Comparison of ENCODE assay signal across 8 cellular contexts in the genomic region with DNA sequence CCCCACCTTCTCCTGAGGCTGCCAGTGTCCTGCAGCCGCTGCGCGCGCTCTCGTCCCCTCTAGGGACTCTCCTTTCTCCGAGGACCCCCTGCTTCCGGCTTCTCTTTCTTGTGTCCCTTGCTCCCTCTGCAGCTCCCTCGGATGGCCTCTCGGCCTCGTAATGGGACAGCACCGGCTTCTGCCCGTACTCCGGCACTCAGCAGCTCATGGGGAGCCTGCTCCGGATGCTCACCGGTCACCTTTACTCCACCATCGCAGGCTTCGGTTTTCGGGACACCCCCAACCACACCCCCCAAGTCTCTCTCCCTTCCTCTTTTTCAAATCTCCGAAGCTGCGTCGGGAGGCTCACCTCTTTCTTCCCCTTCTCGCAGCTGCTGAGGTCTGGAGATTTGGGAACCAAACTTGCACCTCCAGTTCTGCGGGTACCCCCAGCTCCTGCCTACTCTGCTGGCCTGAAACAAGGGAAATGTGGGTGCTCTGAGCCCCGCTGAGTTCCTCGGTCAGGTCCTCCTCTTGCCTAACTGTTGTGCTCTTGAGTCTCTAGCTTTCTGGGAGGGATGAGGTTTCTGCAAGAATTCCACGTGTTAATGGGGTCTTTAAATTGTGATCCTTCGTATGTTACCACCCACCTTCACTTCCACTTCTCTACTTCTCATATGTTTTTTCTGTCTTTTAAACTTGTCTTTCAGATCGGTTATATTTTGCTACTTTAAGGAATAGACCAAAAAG. TPM values are rescaled to one million over a fixed set of nuclear protein-coding genes. Genes with fewer than 3 reads are reported as not detected.
A peak's percentile ranks its signal among the peaks of the same experiment; 100 is the strongest.
DNase-seq lines count a peak whose midpoint lies in the region; ATAC-seq and TF ChIP-seq lines count a peak whose summit lies in the region.

No MANE protein-coding gene starts in this region.

- peak overlapping the region; percentile 99 for H3K4me2 ChIP-seq in mesenchymal stem cell (ENCODE audit: low read length, poor library complexity, severe bottlenecking)

- peak overlapping the region; percentile 99 for H3K4me3 Mint-ChIP-seq in activated B cell treated with CpG ODN at 0.5 μM for 24 hours

- no peak for TF ChIP-seq POLR2A in stomach (IDR thresholded peaks at IDR 0.05)

- POLR2A ChIA-PET in activated B cell treated with CpG ODN at 0.5 μM for 24 hours (lab: Charles Lee) = interaction anchor here (0.5 to 4.8 kb wide), 21 partner anchors 11 to 915 kb away, joined by 3 to 34 read pairs (median 4); a partner anchor contains a TSS

- H4K91ac ChIP-seq in mesenchymal stem cell (ENCODE audit: low read length) = no peak overlapping the region

- H3K27me3 Mint-ChIP-seq in activated B cell treated with CpG ODN at 0.5 μM for 24 hours = no peaks in the 10 kb centered on the region

- H3K14ac ChIP-seq in mesenchymal stem cell (ENCODE audit: low read length in 2 of 2) = peak overlapping the region in 1 of 2 experiments; percentile 91

- peaks cover 17% of the 10 kb centered on the region for H3K79me1 ChIP-seq in mesenchymal stem cell (replicated peaks; ENCODE audit: low read length, poor library complexity, severe bottlenecking)

- peak overlapping the region in 1 of 2 experiments; percentile 92 for H3K23ac ChIP-seq in mesenchymal stem cell (ENCODE audit: low read length in 2 of 2)

- peak overlapping the region; percentile 80 for H2BK5ac ChIP-seq in mesenchymal stem cell (ENCODE audit: low read depth, low read length, poor library complexity, severe bottlenecking)

- no peaks in the 10 kb centered on the region for H3K9me3 Mint-ChIP-seq in activated B cell treated with CpG ODN at 0.5 μM for 24 hours

- H2BK12ac ChIP-seq in mesenchymal stem cell (ENCODE audit: low read length in 2 of 2) = peak overlapping the region in 1 of 2 experiments; percentile 54

- H2BK120ac ChIP-seq in mesenchymal stem cell (ENCODE audit: low read depth, low read length) = peak overlapping the region; percentile 82

- peak overlapping the region; percentile 65 for H2AK5ac ChIP-seq in mesenchymal stem cell (ENCODE audit: low read length, severe bottlenecking)

- H3K27ac Mint-ChIP-seq in activated B cell treated with CpG ODN at 0.5 μM for 24 hours = peak overlapping the region; percentile 94

- H3K36me3 Mint-ChIP-seq in activated B cell treated with CpG ODN at 0.5 μM for 24 hours (ENCODE audit: low read depth) = peaks cover 36% of the 10 kb centered on the region

- peak overlapping the region; percentile 89 to 93 for H3K4me3 ChIP-seq in mesenchymal stem cell (ENCODE audit: insufficient read depth in 1 of 2, low read depth in 1 of 2, low read length in 2 of 2)
- H3K4me3 ChIP-seq in stomach = peak overlapping the region; percentile 80 to 92 (median 88)

- H3K36me3 ChIP-seq in mesenchymal stem cell (ENCODE audit: control insufficient read depth in 1 of 2, insufficient read depth in 2 of 2, low read depth in 1 of 2, low read length in 2 of 2) = no peaks in the 10 kb centered on the region
- no peaks in the 10 kb centered on the region for H3K36me3 ChIP-seq in stomach

- peaks cover 48% of the 10 kb centered on the region for H3K4me1 Mint-ChIP-seq in activated B cell treated with CpG ODN at 0.5 μM for 24 hours

- no peaks in the 10 kb centered on the region for H3K9me3 ChIP-seq in mesenchymal stem cell (ENCODE audit: control insufficient read depth, low read length)
- H3K9me3 ChIP-seq in stomach = no peaks in the 10 kb centered on the region

- peak overlapping the region; percentile 24 for H3K27ac ChIP-seq in mesenchymal stem cell (ENCODE audit: low read length, poor library complexity, severe bottlenecking)
- peak overlapping the region; percentile 88 to 98 (median 92) for H3K27ac ChIP-seq in stomach

- H2AFZ ChIP-seq in mesenchymal stem cell (ENCODE audit: low read depth, low read length) = peak overlapping the region; percentile 93

- H3K9ac ChIP-seq in mesenchymal stem cell (ENCODE audit: low read length) = peak overlapping the region; percentile 86

- peak; percentile 83 for DNase-seq in DMS53 (lab: John Stamatoyannopoulos, UW)
- peak; percentile 23 for DNase-seq in LHCN-M2 (ENCODE audit: low read depth)
- peak; percentile 54 for DNase-seq in activated B cell treated with CpG ODN at 0.5 μM for 24 hours
- peak; percentile 77 for DNase-seq in ecto neural progenitor cell (ENCODE audit: low spot score)
- peak; percentile 48 for DNase-seq in mesenchymal stem cell
- DNase-seq in stomach = peak; percentile 35
- no peak for DNase-seq in inferior parietal cortex (ENCODE audit: extremely low spot score)

- CTCF ChIA-PET in activated B cell treated with CpG ODN at 0.5 μM for 24 hours (lab: Charles Lee) = interaction anchor here (0.7 to 2.0 kb wide), 5 partner anchors 71 to 106 kb away, joined by 3 to 6 read pairs (median 4); no protein-coding TSS in a partner anchor

- peak overlapping the region; percentile 23 for H4K8ac ChIP-seq in mesenchymal stem cell (ENCODE audit: low read length)

- no peaks in the 10 kb centered on the region for H3K27me3 ChIP-seq in mesenchymal stem cell (ENCODE audit: control insufficient read depth in 1 of 2, insufficient read depth in 1 of 2, low read length in 2 of 2)
- no peaks in the 10 kb centered on the region for H3K27me3 ChIP-seq in stomach

- under 1% methylated on average over 23 of the region's 28 CpGs for WGBS in mesenchymal stem cell
- WGBS in stomach, 5 donors = 0 to 1% (median 0%) methylated on average over 28 of the region's 28 CpGs

- intact Hi-C loops in activated B cell treated with CpG ODN at 0.5 μM for 24 hours (cut with micrococcal nuclease) (loop anchor here (1.0 to 5.0 kb wide), 6 partner anchors 8 to 1054 kb away; a partner anchor contains a TSS), stomach (cut with DNase I; ENCODE audit: low total_unique reads) (no loop called here)

- peak overlapping the region; percentile 30 to 91 for H3K18ac ChIP-seq in mesenchymal stem cell (ENCODE audit: low read depth in 1 of 2, low read length in 2 of 2)

- H3K4ac ChIP-seq in mesenchymal stem cell (ENCODE audit: low read depth in 1 of 2, low read length in 2 of 2) = peak overlapping the region in 1 of 2 experiments; percentile 79

- no peak for TF ChIP-seq EP300 in stomach (IDR thresholded peaks at IDR 0.05)

- ATAC-seq in GM21528 (IDR thresholded peaks at IDR 0.05; ENCODE audit: low FRiP score, unreplicated experiment) (peak; percentile 23), activated B cell treated with CpG ODN at 0.5 μM for 24 hours (ENCODE audit: low read depth) (peak; percentile 8)

- H2BK15ac ChIP-seq in mesenchymal stem cell (ENCODE audit: low read depth, poor library complexity, severe bottlenecking) = peak overlapping the region; percentile 9

- peaks cover 8% of the 10 kb centered on the region for H3K4me1 ChIP-seq in mesenchymal stem cell (ENCODE audit: control insufficient read depth, insufficient read depth, low read depth, low read length)
- H3K4me1 ChIP-seq in stomach = peaks cover 21 to 58% (median 37%) of the 10 kb centered on the region in 4 donors

- TF ChIP-seq CTCF in activated B cell treated with CpG ODN at 0.5 μM for 24 hours (IDR thresholded peaks at IDR 0.05) (no peak), stomach (IDR thresholded peaks at IDR 0.05) (no peak)

RNA-seq across cellular contexts. Expression of a gene that starts 0.9 kb away (rescaled TPM):
- total RNA-seq in LHCN-M2 (2014; rRNA removed) (5.8 and 6.7 TPM in 2 replicates), activated B cell treated with CpG ODN at 0.5 μM for 24 hours (16.8 and 17.0 TPM in 2 replicates), stomach (10 to 100 TPM in 4 of 5 donors, 1 to 10 TPM in 1; 9.4 to 31.0 (median 27.2) TPM)
- polyA plus RNA-seq in LHCN-M2 (2012) = 1.5 TPM
- polyA plus RNA-seq in mesenchymal stem cell (2013, experiment 1 of 2) = 2.0 TPM
- polyA plus RNA-seq in mesenchymal stem cell (2013, experiment 2 of 2) = 1.9 TPM
- polyA plus RNA-seq in stomach = 1 to 10 TPM; 2.1 to 6.0 (median 3.7) TPM
